In genomic region chr18:6743988-6744387, GRCh38 we compare ENCODE assay signal across 22 cellular contexts. TPM values are rescaled to one million over a fixed set of nuclear protein-coding genes. Genes with fewer than 3 reads are reported as not detected.
"Had no signal": no experiment of that assay in that cellular context is flagged by ENCODE, and none has a peak within 500 bp of the region (broad histone marks: within the 10 kb centered on the region; RNA-seq: fewer than 3 reads in every experiment).

No MANE protein-coding gene starts in this region.

- H3K4me1 ChIP-seq: breast epithelium, colonic mucosa, gastroesophageal sphincter, right lobe of liver had no signal

- ATAC-seq: gastroesophageal sphincter; heart left ventricle; mucosa of descending colon; right lobe of liver; stimulated activated memory B cell treated with anti-CD40 and anti-IgM and Interleukin-4, amounts not matched to agents 10 μg/mL and 1 μg/mL and 100 μg/mL, for 72 hours had no signal

- H3K36me3 Mint-ChIP-seq: activated CD4-positive, alpha-beta memory T cell treated with anti-CD3 and anti-CD28 coated beads for 36 hours; activated naive CD8-positive, alpha-beta T cell treated with anti-CD3 and anti-CD28 coated beads for 36 hours; memory B cell; stimulated activated memory B cell treated with anti-CD40 and anti-IgM and Interleukin-4, amounts not matched to agents 10 μg/mL and 1 μg/mL and 100 μg/mL, for 72 hours had no signal

- H3K4me3 Mint-ChIP-seq: activated CD4-positive, alpha-beta memory T cell treated with anti-CD3 and anti-CD28 coated beads for 36 hours; activated naive CD8-positive, alpha-beta T cell treated with anti-CD3 and anti-CD28 coated beads for 36 hours; central memory CD8-positive, alpha-beta T cell; memory B cell; neural crest cell; stimulated activated memory B cell treated with anti-CD40 and anti-IgM and Interleukin-4, amounts not matched to agents 10 μg/mL and 1 μg/mL and 100 μg/mL, for 72 hours had no signal

- H3K4me3 ChIP-seq: breast epithelium, colonic mucosa, dorsolateral prefrontal cortex, esophagus squamous epithelium, gastroesophageal sphincter, heart left ventricle, mucosa of descending colon, right lobe of liver, transverse colon, vagina had no signal

- H3K27ac ChIP-seq: breast epithelium, colonic mucosa, dorsolateral prefrontal cortex, esophagus squamous epithelium, gastroesophageal sphincter, heart left ventricle, right lobe of liver, transverse colon had no signal

- H3K27me3 ChIP-seq: breast epithelium, colonic mucosa, esophagus squamous epithelium, gastroesophageal sphincter, heart left ventricle, right lobe of liver, transverse colon, vagina had no signal

- H3K27me3 Mint-ChIP-seq: activated CD4-positive, alpha-beta memory T cell treated with anti-CD3 and anti-CD28 coated beads for 36 hours; central memory CD8-positive, alpha-beta T cell; memory B cell; stimulated activated memory B cell treated with anti-CD40 and anti-IgM and Interleukin-4, amounts not matched to agents 10 μg/mL and 1 μg/mL and 100 μg/mL, for 72 hours had no signal

- DNase-seq: activated CD4-positive, alpha-beta memory T cell treated with anti-CD3 and anti-CD28 coated beads for 36 hours; activated CD4-positive, alpha-beta T cell treated with anti-CD3 and anti-CD28 coated beads for 48 hours; activated naive CD4-positive, alpha-beta T cell treated with Interleukin-2 at 50 U/mL for 16 hours; activated naive CD8-positive, alpha-beta T cell treated with anti-CD3 and anti-CD28 coated beads for 36 hours; activated T-cell treated with anti-CD3 and anti-CD28 coated beads, Interleukin-2, amount 50 U/mL, for 48 hours; colonic mucosa; dorsolateral prefrontal cortex; esophagus squamous epithelium; heart left ventricle; mucosa of descending colon; occipital lobe; right lobe of liver; small intestine; stimulated activated CD4-positive, alpha-beta T cell treated with anti-CD3 and anti-CD28 coated beads, Interleukin-15, amount 100 ng/mL, for 24 hours; transverse colon had no signal

- H3K36me3 ChIP-seq: breast epithelium, colonic mucosa, esophagus squamous epithelium, gastroesophageal sphincter, heart left ventricle, right lobe of liver, transverse colon, vagina had no signal

- H3K4me1 Mint-ChIP-seq: activated naive CD8-positive, alpha-beta T cell treated with anti-CD3 and anti-CD28 coated beads for 36 hours; central memory CD8-positive, alpha-beta T cell; memory B cell; stimulated activated memory B cell treated with anti-CD40 and anti-IgM and Interleukin-4, amounts not matched to agents 10 μg/mL and 1 μg/mL and 100 μg/mL, for 72 hours had no signal

- H3K27ac Mint-ChIP-seq: activated CD4-positive, alpha-beta memory T cell treated with anti-CD3 and anti-CD28 coated beads for 36 hours; activated naive CD8-positive, alpha-beta T cell treated with anti-CD3 and anti-CD28 coated beads for 36 hours; memory B cell; stimulated activated memory B cell treated with anti-CD40 and anti-IgM and Interleukin-4, amounts not matched to agents 10 μg/mL and 1 μg/mL and 100 μg/mL, for 72 hours had no signal

- H3K9me3 ChIP-seq: breast epithelium, colonic mucosa, esophagus squamous epithelium, gastroesophageal sphincter, heart left ventricle, mucosa of descending colon, right lobe of liver, transverse colon, vagina had no signal

RNA-seq across cellular contexts. Expression of gene ARHGAP28, which starts 14.5 kb away (rescaled TPM):
- total RNA-seq: activated CD4-positive, alpha-beta memory T cell treated with anti-CD3 and anti-CD28 coated beads for 36 hours; activated naive CD8-positive, alpha-beta T cell treated with anti-CD3 and anti-CD28 coated beads for 36 hours had no signal
